Comparison of ENCODE assay signal across 7 cellular contexts in genomic region chr7:33212144-33212543, GRCh38.
"Had no signal": no experiment of that assay in that cellular context is flagged by ENCODE, and none has a peak within 500 bp of the region (broad histone marks: within the 10 kb centered on the region; RNA-seq: fewer than 3 reads in every experiment).

No MANE protein-coding gene starts in this region.

- FAIRE-seq: H1, H54, HTR-8/SVneo had no signal

- H3K4me2 ChIP-seq: GM23338 had no signal

- DNase-seq: H9, HCEC 1CT, KG1 had no signal

- ATAC-seq: GM23338 had no signal

- H2AFZ ChIP-seq: GM23338 had no signal

- H3K4me3 ChIP-seq: GM23338 had no signal
